In the genomic region with DNA sequence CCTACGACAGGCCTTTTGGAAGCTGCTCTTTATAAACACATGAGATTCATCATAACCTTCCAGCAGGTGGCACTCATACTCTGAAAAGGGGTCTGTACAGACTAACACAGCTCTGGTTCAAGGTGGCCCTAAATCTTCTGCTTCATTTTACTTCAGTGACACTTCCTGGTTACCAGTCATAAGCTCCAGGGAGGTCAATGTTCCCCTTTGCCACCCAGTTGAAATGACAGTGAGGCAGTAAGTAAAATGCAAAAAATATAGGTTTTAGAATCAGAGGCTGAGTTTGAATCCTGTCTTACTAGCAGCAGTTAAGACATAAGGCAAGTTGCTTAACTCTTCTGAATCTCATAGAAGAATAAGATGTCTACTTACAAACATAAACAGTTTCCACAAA, we compare ENCODE assay signal across 1 cellular context.
TF ChIP-seq lines count a peak whose summit lies in the region.

No MANE protein-coding gene starts in this region.

TF ChIP-seq in GM12878, 131 proteins besides CTCF, POLR2A, EP300 and RAD21 (continued from another document):
- TF ChIP-seq, protein P1, sequence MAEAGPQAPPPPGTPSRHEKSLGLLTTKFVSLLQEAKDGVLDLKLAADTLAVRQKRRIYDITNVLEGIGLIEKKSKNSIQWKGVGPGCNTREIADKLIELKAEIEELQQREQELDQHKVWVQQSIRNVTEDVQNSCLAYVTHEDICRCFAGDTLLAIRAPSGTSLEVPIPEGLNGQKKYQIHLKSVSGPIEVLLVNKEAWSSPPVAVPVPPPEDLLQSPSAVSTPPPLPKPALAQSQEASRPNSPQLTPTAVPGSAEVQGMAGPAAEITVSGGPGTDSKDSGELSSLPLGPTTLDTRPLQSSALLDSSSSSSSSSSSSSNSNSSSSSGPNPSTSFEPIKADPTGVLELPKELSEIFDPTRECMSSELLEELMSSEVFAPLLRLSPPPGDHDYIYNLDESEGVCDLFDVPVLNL (IDR thresholded peaks at IDR 0.05; ENCODE audit: low read depth, low read length): no peak
- TF ChIP-seq CBX5 (IDR thresholded peaks at IDR 0.05; ENCODE audit: low read depth) (no peak), E2F8 (IDR thresholded peaks at IDR 0.05; ENCODE audit: low read depth, partially characterized antibody) (peak; percentile 41), HDGF (IDR thresholded peaks at IDR 0.05) (no peak), NR2C1 (IDR thresholded peaks at IDR 0.05) (no peak), SMARCA5 (IDR thresholded peaks at IDR 0.05) (peak; percentile 59; the same call in 1 of the 2 replicates), ASH2L (IDR thresholded peaks at IDR 0.05; ENCODE audit: borderline replicate concordance, low read depth) (no peak), POLR2AphosphoS5 (IDR thresholded peaks at IDR 0.05; ENCODE audit: low read length) (no peak), PKNOX1 (IDR thresholded peaks at IDR 0.05) (peak; percentile 66), NFXL1 (IDR thresholded peaks at IDR 0.05; ENCODE audit: borderline replicate concordance) (no peak), SUPT20H (IDR thresholded peaks at IDR 0.05; ENCODE audit: borderline replicate concordance, control insufficient read depth, low read depth, low read length) (no peak), PML (IDR thresholded peaks at IDR 0.05; ENCODE audit: low read length) (no peak), RUNX3 (IDR thresholded peaks at IDR 0.05; ENCODE audit: low read length) (no peak; the same call in 1 of the 2 replicates), CREB1 (IDR thresholded peaks at IDR 0.05; ENCODE audit: low read depth) (no peak), SIN3A (IDR thresholded peaks at IDR 0.05; ENCODE audit: low read depth, low read length) (no peak), PAX5 (IDR thresholded peaks at IDR 0.05; ENCODE audit: borderline replicate concordance, low read depth, low read length) (no peak), MTA3 (IDR thresholded peaks at IDR 0.05; ENCODE audit: borderline replicate concordance, low read length) (no peak), JUND (IDR thresholded peaks at IDR 0.05; ENCODE audit: low read depth, low read length) (no peak), EED (IDR thresholded peaks at IDR 0.05; ENCODE audit: low read depth) (no peak), KDM1A (IDR thresholded peaks at IDR 0.05; ENCODE audit: borderline replicate concordance) (no peak), CHD4 (IDR thresholded peaks at IDR 0.05) (no peak), HDAC2 (IDR thresholded peaks at IDR 0.05) (no peak), ZNF274 (IDR thresholded peaks at IDR 0.05; ENCODE audit: insufficient read depth, insufficient read length) (no peak), ZNF207 (IDR thresholded peaks at IDR 0.05; ENCODE audit: borderline replicate concordance) (0 out of 2 replicates have a peak, but pooled peaks have one; percentile 35), EGR1 (IDR thresholded peaks at IDR 0.05; ENCODE audit: borderline replicate concordance in 1 of 2, low read depth in 2 of 2, low read length in 2 of 2) (no peak), CEBPB (IDR thresholded peaks at IDR 0.05; ENCODE audit: borderline replicate concordance in 1 of 2, low read depth in 2 of 2, low read length in 2 of 2) (no peak), LARP7 (IDR thresholded peaks at IDR 0.05) (no peak), YBX1 (IDR thresholded peaks at IDR 0.05) (no peak), KLF5 (IDR thresholded peaks at IDR 0.05; ENCODE audit: partially characterized antibody) (no peak), PBX3 (IDR thresholded peaks at IDR 0.05; ENCODE audit: insufficient replicate concordance, low read depth, low read length) (no peak), HDAC6 (IDR thresholded peaks at IDR 0.05; ENCODE audit: unreplicated experiment) (no peak), NRF1 (conservative IDR thresholded peaks at IDR 0.05; ENCODE audit: low read depth, low read length) (no peak)
- TF ChIP-seq, protein P2, sequence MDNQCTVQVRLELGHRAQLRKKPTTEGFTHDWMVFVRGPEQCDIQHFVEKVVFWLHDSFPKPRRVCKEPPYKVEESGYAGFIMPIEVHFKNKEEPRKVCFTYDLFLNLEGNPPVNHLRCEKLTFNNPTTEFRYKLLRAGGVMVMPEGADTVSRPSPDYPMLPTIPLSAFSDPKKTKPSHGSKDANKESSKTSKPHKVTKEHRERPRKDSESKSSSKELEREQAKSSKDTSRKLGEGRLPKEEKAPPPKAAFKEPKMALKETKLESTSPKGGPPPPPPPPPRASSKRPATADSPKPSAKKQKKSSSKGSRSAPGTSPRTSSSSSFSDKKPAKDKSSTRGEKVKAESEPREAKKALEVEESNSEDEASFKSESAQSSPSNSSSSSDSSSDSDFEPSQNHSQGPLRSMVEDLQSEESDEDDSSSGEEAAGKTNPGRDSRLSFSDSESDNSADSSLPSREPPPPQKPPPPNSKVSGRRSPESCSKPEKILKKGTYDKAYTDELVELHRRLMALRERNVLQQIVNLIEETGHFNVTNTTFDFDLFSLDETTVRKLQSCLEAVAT (IDR thresholded peaks at IDR 0.05): no peak
- TF ChIP-seq, protein P3, sequence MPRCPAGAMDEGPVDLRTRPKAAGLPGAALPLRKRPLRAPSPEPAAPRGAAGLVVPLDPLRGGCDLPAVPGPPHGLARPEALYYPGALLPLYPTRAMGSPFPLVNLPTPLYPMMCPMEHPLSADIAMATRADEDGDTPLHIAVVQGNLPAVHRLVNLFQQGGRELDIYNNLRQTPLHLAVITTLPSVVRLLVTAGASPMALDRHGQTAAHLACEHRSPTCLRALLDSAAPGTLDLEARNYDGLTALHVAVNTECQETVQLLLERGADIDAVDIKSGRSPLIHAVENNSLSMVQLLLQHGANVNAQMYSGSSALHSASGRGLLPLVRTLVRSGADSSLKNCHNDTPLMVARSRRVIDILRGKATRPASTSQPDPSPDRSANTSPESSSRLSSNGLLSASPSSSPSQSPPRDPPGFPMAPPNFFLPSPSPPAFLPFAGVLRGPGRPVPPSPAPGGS (IDR thresholded peaks at IDR 0.05; ENCODE audit: borderline replicate concordance, insufficient read depth, low read depth, low read length, poor library complexity, severe bottlenecking): no peak
